Comparison of ENCODE assay signal across 22 cellular contexts in genomic region chr4:141571368-141571767, GRCh38.
DNase-seq lines count a peak whose midpoint lies in the region; TF ChIP-seq lines count a peak whose summit lies in the region.
"Had no signal": no experiment of that assay in that cellular context is flagged by ENCODE, and none has a peak within 500 bp of the region (broad histone marks: within the 10 kb centered on the region; RNA-seq: fewer than 3 reads in every experiment).

No MANE protein-coding gene starts in this region.

- 0 out of 4 replicates have a peak, but pooled peaks of 1 of the 2 experiments have one; percentile 13 for TF ChIP-seq EP300 in SK-N-SH (IDR thresholded peaks at IDR 0.05; ENCODE audit: borderline replicate concordance in 1 of 2, low read depth in 1 of 2, low read length in 1 of 2)

- no peak for TF ChIP-seq RAD21 in SK-N-SH (IDR thresholded peaks at IDR 0.05; ENCODE audit: low read length)

- H3K36me3 ChIP-seq in HEK293 (ENCODE audit: control insufficient read depth in 2 of 2, insufficient read depth in 1 of 2, low read length in 2 of 2) = no peaks in the 10 kb centered on the region
- H3K36me3 ChIP-seq in SK-N-SH (replicated peaks in 1 of 2; ENCODE audit: control insufficient read depth in 1 of 2, insufficient read depth in 2 of 2, low read length in 1 of 2) = no peaks in the 10 kb centered on the region
- no peaks in the 10 kb centered on the region for H3K36me3 ChIP-seq in fibroblast of lung (ENCODE audit: control insufficient read depth, insufficient read depth, low read length)
- H3K36me3 ChIP-seq: cardiac muscle cell, lower lobe of right lung, prostate gland, transverse colon had no signal

- no peaks in the 10 kb centered on the region for H3K4me1 ChIP-seq in HEK293 (ENCODE audit: control insufficient read depth, insufficient read depth, low read length)
- H3K4me1 ChIP-seq in SK-N-SH (ENCODE audit: control insufficient read depth in 1 of 2, insufficient read depth in 2 of 2, low read depth in 1 of 2, low read length in 1 of 2) = peaks cover 0 to 6% of the 10 kb centered on the region in 2 experiments; a peak in 2 of 4 replicates
- H3K4me1 ChIP-seq in fibroblast of lung (ENCODE audit: control insufficient read depth, extremely low read depth, insufficient read depth, low read length) = no peaks in the 10 kb centered on the region
- H3K4me1 ChIP-seq: lower lobe of right lung, prostate gland, transverse colon had no signal

- H3K4me2 ChIP-seq in SK-N-SH (no peak overlapping the region), fibroblast of lung (ENCODE audit: extremely low read depth, insufficient read depth, low read length) (no peak overlapping the region)

- H3F3A ChIP-seq in SK-N-SH (replicated peaks; ENCODE audit: insufficient read depth) = peaks cover 11% of the 10 kb centered on the region

- H3K79me2 ChIP-seq in SK-N-SH (ENCODE audit: insufficient read depth) (no peaks in the 10 kb centered on the region), fibroblast of lung (ENCODE audit: control insufficient read depth, insufficient read depth, low read length) (no peaks in the 10 kb centered on the region)

- H3K27me3 ChIP-seq in SK-N-SH (ENCODE audit: insufficient read depth) (no peaks in the 10 kb centered on the region), fibroblast of lung (ENCODE audit: control insufficient read depth, insufficient read depth, low read length) (no peaks in the 10 kb centered on the region)
- H3K27me3 ChIP-seq: cardiac muscle cell, transverse colon had no signal

- DNase-seq in SK-N-SH (no peak), fibroblast of lung (ENCODE audit: low read depth in 2 of 2) (peak; percentile 50 to 54), putamen (ENCODE audit: low spot score) (peak; percentile 3), G401 (ENCODE audit: low spot score) (no peak), activated gamma-delta T cell (lab: John Stamatoyannopoulos, UW) (no peak), SKM-1 treated with dmso at 0.1 percent for 144 hours (lab: John Stamatoyannopoulos, UW; ENCODE audit: unreplicated experiment) (no peak)
- DNase-seq: activated CD4-positive, alpha-beta T cell treated with anti-CD3 and anti-CD28 coated beads for 36 hours; activated naive CD4-positive, alpha-beta T cell treated with anti-CD3 and anti-CD28 coated beads for 36 hours; endodermal cell; Karpas-422; lower lobe of right lung; naive thymus-derived CD8-positive, alpha-beta T cell; NCI-H1436 treated with DMSO at 0.1 percent for 48 hours; NCI-H446; SIG-M5; stimulated activated CD4-positive, alpha-beta T cell treated with anti-CD3 and anti-CD28 coated beads, Interleukin-12 subunit alpha, Interleukin-12 subunit beta, amount 100 ng/mL, for 4 hours; stimulated activated naive CD4-positive, alpha-beta T cell; T1000; transverse colon had no signal

- no peak overlapping the region for H3K9ac ChIP-seq in SK-N-SH
- no peak overlapping the region for H3K9ac ChIP-seq in fibroblast of lung (ENCODE audit: insufficient read depth, low read length)

- H4K20me1 ChIP-seq in SK-N-SH (ENCODE audit: insufficient read depth) (no peaks in the 10 kb centered on the region), fibroblast of lung (ENCODE audit: control insufficient read depth, extremely low read depth, insufficient read depth, low read length) (no peaks in the 10 kb centered on the region)

- CTCF ChIA-PET in HEK293 (lab: Yijun Ruan, JAX) = no interaction called here
- CTCF ChIA-PET in SK-N-SH (lab: Yijun Ruan, JAX) = no interaction called here

- no peaks in the 10 kb centered on the region for H3K9me2 ChIP-seq in SK-N-SH

- H3K9me3 ChIP-seq in HEK293 (ENCODE audit: control insufficient read depth, insufficient read depth, low read depth, low read length) (no peaks in the 10 kb centered on the region), SK-N-SH (no peaks in the 10 kb centered on the region), fibroblast of lung (ENCODE audit: control insufficient read depth, insufficient read depth, low read depth, low read length) (no peaks in the 10 kb centered on the region)
- H3K9me3 ChIP-seq: lower lobe of right lung, prostate gland, transverse colon had no signal

- POLR2A ChIA-PET in HEK293 (lab: Yijun Ruan, JAX) (no interaction called here), SK-N-SH (lab: Yijun Ruan, JAX) (no interaction called here)

- in situ Hi-C loops in G401 (cut with HindIII; ENCODE audit: low sequenced_read_pairs) = no loop called here

- WGBS in SK-N-SH (ENCODE audit: low lambda C conversion rate) = 71% methylated on average over 2 of the region's 2 CpGs

- TF ChIP-seq CTCF in HEK293 (tag by site-specific recombination; IDR thresholded peaks at IDR 0.05) = no peak
- no peak for TF ChIP-seq CTCF in SK-N-SH (IDR thresholded peaks at IDR 0.05)
- TF ChIP-seq CTCF in fibroblast of lung (conservative IDR thresholded peaks at IDR 0.05 in 1 of 2, IDR thresholded peaks at IDR 0.05 in 1 of 2; ENCODE audit: low read depth in 1 of 2, low read length in 2 of 2) = no peak

- no peak overlapping the region for H3K4me3 ChIP-seq in HEK293 (ENCODE audit: low read depth, low read length)
- H3K4me3 ChIP-seq in SK-N-SH (ENCODE audit: low read depth in 2 of 2, low read length in 1 of 2) = no peak overlapping the region
- no peak overlapping the region for H3K4me3 ChIP-seq in fibroblast of lung (replicated peaks in 1 of 4; ENCODE audit: control extremely low read depth in 1 of 4, insufficient read depth in 1 of 4, low read depth in 3 of 4, low read length in 4 of 4)
- H3K4me3 ChIP-seq: cardiac muscle cell, lower lobe of right lung, prostate gland, transverse colon had no signal

- H2AFZ ChIP-seq in SK-N-SH (ENCODE audit: low read depth) = no peak overlapping the region
- no peak overlapping the region for H2AFZ ChIP-seq in fibroblast of lung (ENCODE audit: low read length)

- H3K27ac ChIP-seq in HEK293 (ENCODE audit: extremely low read depth, low read depth, low read length) = no peak overlapping the region
- 0 out of 4 replicates have a peak overlapping the region, but pooled peaks of 1 of the 2 experiments have one; percentile 8 for H3K27ac ChIP-seq in SK-N-SH (ENCODE audit: low read depth in 2 of 2, low read length in 1 of 2)
- no peak overlapping the region for H3K27ac ChIP-seq in fibroblast of lung (ENCODE audit: insufficient read depth, low read length)
- H3K27ac ChIP-seq: cardiac muscle cell, lower lobe of right lung, prostate gland, transverse colon had no signal

TF ChIP-seq in HEK293, 187 proteins besides CTCF, POLR2A, EP300 and RAD21:
- 0 out of 2 replicates have a peak, but pooled peaks have one; percentile 26 for TF ChIP-seq ZNF350 (tag by site-specific recombination; IDR thresholded peaks at IDR 0.05)
- no peak for TF ChIP-seq PATZ1 (tag by site-specific recombination; IDR thresholded peaks at IDR 0.05)

TF ChIP-seq in SK-N-SH, 30 proteins besides CTCF, POLR2A, EP300 and RAD21:
- no peak for TF ChIP-seq SIN3A (IDR thresholded peaks at IDR 0.05; ENCODE audit: borderline replicate concordance, low read depth, low read length)
- TF ChIP-seq SMC3 (IDR thresholded peaks at IDR 0.05; ENCODE audit: low read depth, low read length) = no peak
- TF ChIP-seq PBX3 (IDR thresholded peaks at IDR 0.05) = no peak
- TF ChIP-seq TAF1 (IDR thresholded peaks at IDR 0.05; ENCODE audit: borderline replicate concordance, low read depth, low read length) = no peak
- TF ChIP-seq ELF1 (IDR thresholded peaks at IDR 0.05) = no peak
- TF ChIP-seq JUND (IDR thresholded peaks at IDR 0.05) = peak; percentile 31
- TF ChIP-seq TEAD4 (IDR thresholded peaks at IDR 0.05; ENCODE audit: borderline replicate concordance, insufficient read depth) = no peak
- TF ChIP-seq IRF3 (IDR thresholded peaks at IDR 0.05; ENCODE audit: low read depth, low read length) = no peak
- TF ChIP-seq, protein P1, sequence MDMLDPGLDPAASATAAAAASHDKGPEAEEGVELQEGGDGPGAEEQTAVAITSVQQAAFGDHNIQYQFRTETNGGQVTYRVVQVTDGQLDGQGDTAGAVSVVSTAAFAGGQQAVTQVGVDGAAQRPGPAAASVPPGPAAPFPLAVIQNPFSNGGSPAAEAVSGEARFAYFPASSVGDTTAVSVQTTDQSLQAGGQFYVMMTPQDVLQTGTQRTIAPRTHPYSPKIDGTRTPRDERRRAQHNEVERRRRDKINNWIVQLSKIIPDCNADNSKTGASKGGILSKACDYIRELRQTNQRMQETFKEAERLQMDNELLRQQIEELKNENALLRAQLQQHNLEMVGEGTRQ (IDR thresholded peaks at IDR 0.05; ENCODE audit: borderline replicate concordance, low read depth, low read length) = no peak
- TF ChIP-seq RXRA (IDR thresholded peaks at IDR 0.05; ENCODE audit: borderline replicate concordance, low read depth) = no peak
- TF ChIP-seq FOSL2 (IDR thresholded peaks at IDR 0.05; ENCODE audit: borderline replicate concordance, low read depth) = peak; percentile 17; the same call in 1 of the 2 replicates
- TF ChIP-seq NFIC (IDR thresholded peaks at IDR 0.05; ENCODE audit: borderline replicate concordance) = peak; percentile 65; the same call in 1 of the 2 replicates

Comparison
In these comparisons a context has a peak if more than half of its experiments do, and no peak if none do; other contexts are left out.
1. DNase-seq: peak in fibroblast of lung (2 of 2) and putamen (single experiment); none in SK-N-SH (single experiment), G401 (single experiment), activated gamma-delta T cell (single experiment) and SKM-1 treated with dmso at 0.1 percent for 144 hours (single experiment).